ENCODE assay signal across 25 cellular contexts in genomic region chr5:102099766-102100331, GRCh38.
DNase-seq lines count a peak whose midpoint lies in the region; ATAC-seq, FAIRE-seq and TF ChIP-seq lines count a peak whose summit lies in the region.
"Had no signal": no experiment of that assay in that cellular context is flagged by ENCODE, and none has a peak within 500 bp of the region (broad histone marks: within the 10 kb centered on the region; RNA-seq: fewer than 3 reads in every experiment).

No MANE protein-coding gene starts in this region.

- no peaks in the 10 kb centered on the region for H3K27me3 Mint-ChIP-seq in type B pancreatic cell
- H3K27me3 Mint-ChIP-seq: B cell had no signal

- ATAC-seq in HepG2 (peak; percentile 100), HG03439 (IDR thresholded peaks at IDR 0.05; ENCODE audit: unreplicated experiment) (no peak), HG03045 (IDR thresholded peaks at IDR 0.05; ENCODE audit: unreplicated experiment) (no peak)
- ATAC-seq: A549, GM12878, PC-3 had no signal

- H3K9me3 Mint-ChIP-seq in type B pancreatic cell: peaks cover 5% of the 10 kb centered on the region

- 3% methylated on average over 4 of the region's 9 CpGs for WGBS in HepG2 (ENCODE audit: low lambda C conversion rate)

- H3K27me3 ChIP-seq in HepG2 (ENCODE audit: control insufficient read depth in 1 of 2, insufficient read depth in 2 of 2, low read length in 2 of 2): no peaks in the 10 kb centered on the region

- H3K4me1 Mint-ChIP-seq in type B pancreatic cell (ENCODE audit: unreplicated experiment): peaks cover 4% of the 10 kb centered on the region
- H3K4me1 Mint-ChIP-seq: B cell, H9 had no signal

- H3K27ac Mint-ChIP-seq in type B pancreatic cell: peak overlapping the region; percentile 52
- H3K27ac Mint-ChIP-seq: B cell, CD14-positive monocyte, H9, HFFc6 had no signal

- peak overlapping the region in 1 of 3 experiments; percentile 55; a peak in 2 of 6 replicates for H3K4me3 ChIP-seq in HepG2 (replicated peaks in 1 of 3; ENCODE audit: insufficient read depth in 1 of 3, low read depth in 2 of 3, low read length in 3 of 3)
- H3K4me3 ChIP-seq: A549, GM12878 had no signal

- H3K4me3 Mint-ChIP-seq in type B pancreatic cell: no peak overlapping the region
- H3K4me3 Mint-ChIP-seq: B cell, CD14-positive monocyte, H9, HFFc6 had no signal

- CTCF ChIA-PET in HepG2 (lab: Yijun Ruan, JAX; ENCODE audit: low intra/inter-chr PET ratio, low total read pairs): no interaction called here

- TF ChIP-seq EP300 in HepG2 (IDR thresholded peaks at IDR 0.05; ENCODE audit: low read depth in 2 of 2, low read length in 2 of 2): peak in 1 of 2 experiments; percentile 88; a peak in 2 of 4 replicates
- peak; percentile 77; the same call in 1 of the 2 replicates for TF ChIP-seq EP300 in HepG2 (CRISPR knock-in tag; IDR thresholded peaks at IDR 0.05; ENCODE audit: borderline replicate concordance)

- intact Hi-C loops in HepG2 (cut with micrococcal nuclease; ENCODE audit: unreplicated experiment): loop anchor here (1.0 to 10.0 kb wide), 3 partner anchors 37 to 195 kb away; partner anchors contain the start of gene SLCO4C1

- BruUV-seq in HepG2 (replicated peaks; lab: Mats Ljungman, UMichigan): no TSS peak

- no peaks in the 10 kb centered on the region for H4K20me1 ChIP-seq in HepG2 (ENCODE audit: insufficient read depth, low read length)

- TF ChIP-seq RAD21 in HepG2 (CRISPR knock-in tag; IDR thresholded peaks at IDR 0.05): 0 out of 2 replicates have a peak, but pooled peaks have one; percentile 13

- H3K9ac ChIP-seq in HepG2 (ENCODE audit: insufficient read depth, low read depth, low read length): peak overlapping the region; percentile 35
- H3K9ac ChIP-seq: SK-N-SH had no signal

- no peaks in the 10 kb centered on the region for H3K79me2 ChIP-seq in HepG2 (ENCODE audit: insufficient read depth, low read length)

- H3K36me3 Mint-ChIP-seq in type B pancreatic cell: peaks cover 4% of the 10 kb centered on the region
- H3K36me3 Mint-ChIP-seq: CD14-positive monocyte had no signal

- H3K4me1 ChIP-seq in HepG2 (ENCODE audit: insufficient read depth, low read length): peaks cover 45% of the 10 kb centered on the region
- H3K4me1 ChIP-seq: A549 had no signal

- H3K36me3 ChIP-seq in HepG2 (replicated peaks in 1 of 2; ENCODE audit: control insufficient read depth in 1 of 2, insufficient read depth in 2 of 2, low read length in 2 of 2): no peaks in the 10 kb centered on the region

- in situ Hi-C loops in HepG2 (cut with HindIII; ENCODE audit: extremely low pct_ligation_motif_present, low pct_unique_long_range_greater_than_20kb): no loop called here

- POLR2A ChIA-PET in HepG2 (lab: Yijun Ruan, JAX): interaction anchor here (1.0 to 1.4 kb wide), 4 partner anchors 38 to 1020 kb away, joined by 4 to 8 read pairs (median 6); partner anchors contain the start of genes GIN1 and PPIP5K2

- peaks cover 14% of the 10 kb centered on the region; the same call in 1 of the 2 replicates for H3K9me3 ChIP-seq in HepG2 (ENCODE audit: low read length)
- H3K9me3 ChIP-seq: A549, SK-N-SH had no signal

- no peak overlapping the region for H2AFZ ChIP-seq in HepG2 (ENCODE audit: low read length)

- H3K27ac ChIP-seq in HepG2 (ENCODE audit: extremely low read length, insufficient read depth, low read length): peak overlapping the region; percentile 90
- H3K27ac ChIP-seq: A549 had no signal

- no peak for TF ChIP-seq CTCF in HepG2 (CRISPR knock-in tag; IDR thresholded peaks at IDR 0.05)
- TF ChIP-seq CTCF in type B pancreatic cell (conservative IDR thresholded peaks at IDR 0.05): no peak

- peak; percentile 53 for DNase-seq in activated effector memory CD4-positive, alpha-beta T cell treated with anti-CD3 and anti-CD28 coated beads, Interleukin-2, amount 50 U/mL, for 16 hours
- no peak for DNase-seq in activated effector memory CD4-positive, alpha-beta T cell treated with Interleukin-2 at 50 U/mL for 16 hours
- DNase-seq in SHP77 treated with DMSO at 0.1 percent for 48 hours (lab: John Stamatoyannopoulos, UW) (peak; percentile 23), HepG2 (ENCODE audit: low spot score) (peak; percentile 97), type B pancreatic cell (ENCODE audit: extremely low spot score, unreplicated experiment) (no peak), RKO (ENCODE audit: low spot score) (no peak)
- DNase-seq: DND-41, H9, HFFc6, IMR-90, Karpas-422, MV-4-11, NCI-H1694 treated with DMSO at 0.1 percent for 48 hours, NCI-H2227 treated with DMSO at 0.1 percent for 48 hours, NCI-H510A treated with DMSO at 0.1 percent for 48 hours, PC-3, RPMI8226, SIG-M5, SK-N-SH had no signal

- peak; percentile 99 for FAIRE-seq in HepG2 (lab: Jason Lieb, UNC)
- FAIRE-seq: A549, GM12878 had no signal

- TF ChIP-seq POLR2A in HepG2 (IDR thresholded peaks at IDR 0.05; ENCODE audit: insufficient read depth in 1 of 2, low read depth in 2 of 2, low read length in 2 of 2): peak in 1 of 2 experiments; percentile 49; a peak in 1 of 4 replicates

- H3K4me2 ChIP-seq in HepG2 (ENCODE audit: low read depth, low read length): peak overlapping the region; percentile 92
- H3K4me2 ChIP-seq: A549, SK-N-SH had no signal

TF ChIP-seq in HepG2, 621 proteins besides CTCF, POLR2A, EP300 and RAD21 (continues in another document):
- TF ChIP-seq RCOR2 (CRISPR knock-in tag; IDR thresholded peaks at IDR 0.05): peak; percentile 90; the same call in 1 of the 2 replicates
- TF ChIP-seq GABPA (IDR thresholded peaks at IDR 0.05; ENCODE audit: low read depth, low read length): no peak
- TF ChIP-seq GABPA (CRISPR knock-in tag; IDR thresholded peaks at IDR 0.05; ENCODE audit: low read depth): peak; percentile 28; the same call in 1 of the 2 replicates
- TF ChIP-seq ZNF407 (CRISPR knock-in tag; IDR thresholded peaks at IDR 0.05; ENCODE audit: not compliant biosample characterization): no peak
- TF ChIP-seq HOMEZ (CRISPR knock-in tag; IDR thresholded peaks at IDR 0.05; ENCODE audit: low read depth): peak; percentile 92
- peak; percentile 77 for TF ChIP-seq ZNF781 (CRISPR knock-in tag; IDR thresholded peaks at IDR 0.05; ENCODE audit: borderline replicate concordance, not compliant biosample characterization)

Comparison
In these comparisons a context has a peak if more than half of its experiments do, and no peak if none do; other contexts are left out.
1. DNase-seq: peak in activated effector memory CD4-positive, alpha-beta T cell treated with anti-CD3 and anti-CD28 coated beads, Interleukin-2, amount 50 U/mL, for 16 hours (single experiment), SHP77 treated with DMSO at 0.1 percent for 48 hours (single experiment) and HepG2 (single experiment); none in activated effector memory CD4-positive, alpha-beta T cell treated with Interleukin-2 at 50 U/mL for 16 hours (single experiment), type B pancreatic cell (single experiment) and RKO (single experiment).